20 cellular contexts compared by ENCODE assay signal in genomic region chr17:82939213-82940030, GRCh38.
DNase-seq lines count a peak whose midpoint lies in the region; ATAC-seq and TF ChIP-seq lines count a peak whose summit lies in the region.
"Had no signal": no experiment of that assay in that cellular context is flagged by ENCODE, and none has a peak within 500 bp of the region (broad histone marks: within the 10 kb centered on the region; RNA-seq: fewer than 3 reads in every experiment).

No MANE protein-coding gene starts in this region.

- H2AK5ac ChIP-seq in neuronal stem cell (ENCODE audit: low read depth, low read length): no peak overlapping the region

- H3K14ac ChIP-seq in neuronal stem cell (ENCODE audit: low read length): peak overlapping the region; percentile 31

- no peaks in the 10 kb centered on the region for H3K27me3 ChIP-seq in neuronal stem cell (ENCODE audit: control insufficient read depth in 3 of 3, insufficient read depth in 3 of 3, low read depth in 1 of 3, low read length in 3 of 3)
- H3K27me3 ChIP-seq: BE2C, gastrocnemius medialis, SJCRH30 had no signal

- no peak overlapping the region for H3K4me3 ChIP-seq in coronary artery
- no peak overlapping the region for H3K4me3 ChIP-seq in neuronal stem cell (ENCODE audit: low read length in 2 of 2)
- H3K4me3 ChIP-seq: gastrocnemius medialis, mucosa of descending colon, SJCRH30 had no signal

- H3K18ac ChIP-seq in neuronal stem cell (ENCODE audit: low read length): no peak overlapping the region

- H3K23ac ChIP-seq in neuronal stem cell (ENCODE audit: low read depth, low read length, poor library complexity): peak overlapping the region; percentile 88

- no peak overlapping the region for H3K27ac Mint-ChIP-seq in natural killer cell treated with Interleukin-12 subunit alpha and Interleukin-12 subunit beta and Interleukin-15 and Interleukin-18, amount 100 ng/mL, for 72 hours
- H3K27ac Mint-ChIP-seq in natural killer cell: no peak overlapping the region

- no peak overlapping the region for H3K4me2 ChIP-seq in neuronal stem cell (ENCODE audit: insufficient read depth, low read length, poor library complexity, severe bottlenecking)

- no peak overlapping the region for H2AFZ ChIP-seq in neuronal stem cell (ENCODE audit: low read length)

- H3K9me3 ChIP-seq in neuronal stem cell (replicated peaks in 1 of 2; ENCODE audit: control insufficient read depth in 2 of 2, insufficient read depth in 1 of 2, low read depth in 1 of 2, low read length in 2 of 2): peaks cover 20 to 30% of the 10 kb centered on the region in 2 donors
- H3K9me3 ChIP-seq: BE2C, gastrocnemius medialis had no signal

- no CpG with 5 or more reads among the region's 29 CpGs for WGBS in neuronal stem cell (ENCODE audit: extremely low coverage in 2 of 2, insufficient read length in 2 of 2, insufficient replicate concordance in 1 of 2), 2 donors

- no peak for ATAC-seq in natural killer cell treated with Interleukin-12 subunit alpha and Interleukin-12 subunit beta and Interleukin-15 and Interleukin-18, amount 100 ng/mL, for 72 hours
- ATAC-seq in natural killer cell (no peak), HG02938 (IDR thresholded peaks at IDR 0.05; ENCODE audit: unreplicated experiment) (no peak)
- ATAC-seq: activated naive CD4-positive, alpha-beta T cell treated with anti-CD3 and anti-CD28 coated beads, Interleukin-2, amount 50 U/mL, for 72 hours; gastrocnemius medialis; mucosa of descending colon had no signal

- no peak overlapping the region for H2BK15ac ChIP-seq in neuronal stem cell (ENCODE audit: low read length)

- H3K79me1 ChIP-seq in neuronal stem cell (ENCODE audit: low read depth, low read length): peaks cover 8% of the 10 kb centered on the region

- H3K27ac ChIP-seq in coronary artery (no peak overlapping the region), neuronal stem cell (replicated peaks; ENCODE audit: low read length) (no peak overlapping the region)
- H3K27ac ChIP-seq: epithelial cell of prostate, gastrocnemius medialis, HL-60, SJCRH30 had no signal

- H3K4ac ChIP-seq in neuronal stem cell (ENCODE audit: low read length): no peak overlapping the region

- no peaks in the 10 kb centered on the region for H3K27me3 Mint-ChIP-seq in natural killer cell treated with Interleukin-12 subunit alpha and Interleukin-12 subunit beta and Interleukin-15 and Interleukin-18, amount 100 ng/mL, for 72 hours
- H3K27me3 Mint-ChIP-seq in natural killer cell (ENCODE audit: low read depth in 2 of 2): no peaks in the 10 kb centered on the region

- no peak overlapping the region for H3K4me3 Mint-ChIP-seq in natural killer cell treated with Interleukin-12 subunit alpha and Interleukin-12 subunit beta and Interleukin-15 and Interleukin-18, amount 100 ng/mL, for 72 hours
- no peak overlapping the region for H3K4me3 Mint-ChIP-seq in natural killer cell

- peaks cover 0 to 5% of the 10 kb centered on the region in 2 donors for H3K4me1 ChIP-seq in neuronal stem cell (ENCODE audit: control insufficient read depth in 2 of 2, insufficient read depth in 1 of 2, low read depth in 1 of 2, low read length in 2 of 2)
- H3K4me1 ChIP-seq: BE2C, gastrocnemius medialis, SJCRH30 had no signal

- intact Hi-C loops in natural killer cell (cut with micrococcal nuclease): no loop called here

- no peak overlapping the region for H2BK12ac ChIP-seq in neuronal stem cell (ENCODE audit: low read length)

- peak overlapping the region; percentile 24 for H3K9ac ChIP-seq in neuronal stem cell (ENCODE audit: low read depth, low read length, poor library complexity)

- H3K4me1 Mint-ChIP-seq in natural killer cell treated with Interleukin-12 subunit alpha and Interleukin-12 subunit beta and Interleukin-15 and Interleukin-18, amount 100 ng/mL, for 72 hours (ENCODE audit: low read depth in 2 of 2): peaks cover 0 to 3% of the 10 kb centered on the region in 2 donors
- peaks cover 3 to 4% of the 10 kb centered on the region in 2 donors for H3K4me1 Mint-ChIP-seq in natural killer cell

- TF ChIP-seq CTCF in natural killer cell (IDR thresholded peaks at IDR 0.05): no peak
- no peak for TF ChIP-seq CTCF in coronary artery (IDR thresholded peaks at IDR 0.05)

- peaks cover 3% of the 10 kb centered on the region for H3K9me3 Mint-ChIP-seq in natural killer cell treated with Interleukin-12 subunit alpha and Interleukin-12 subunit beta and Interleukin-15 and Interleukin-18, amount 100 ng/mL, for 72 hours
- peaks cover 0 to 3% of the 10 kb centered on the region in 2 donors for H3K9me3 Mint-ChIP-seq in natural killer cell

- H2BK5ac ChIP-seq in neuronal stem cell (ENCODE audit: low read length): no peak overlapping the region

- peaks cover 17% of the 10 kb centered on the region for H3K36me3 Mint-ChIP-seq in natural killer cell treated with Interleukin-12 subunit alpha and Interleukin-12 subunit beta and Interleukin-15 and Interleukin-18, amount 100 ng/mL, for 72 hours
- peaks cover 6% of the 10 kb centered on the region for H3K36me3 Mint-ChIP-seq in natural killer cell

- no peak overlapping the region for H4K91ac ChIP-seq in neuronal stem cell (ENCODE audit: low read depth, low read length, poor library complexity)

- H3K36me3 ChIP-seq in neuronal stem cell (replicated peaks in 1 of 2; ENCODE audit: control insufficient read depth in 2 of 2, insufficient read depth in 2 of 2, low read length in 2 of 2): peaks cover 63 to 94% of the 10 kb centered on the region in 2 donors

- H4K8ac ChIP-seq in neuronal stem cell (ENCODE audit: low read depth, low read length): no peak overlapping the region

- no peak overlapping the region for H2BK120ac ChIP-seq in neuronal stem cell (ENCODE audit: low read depth, low read length)

- DNase-seq in natural killer cell treated with Interleukin-12 subunit alpha and Interleukin-12 subunit beta and Interleukin-15 and Interleukin-18, amount 100 ng/mL, for 72 hours (ENCODE audit: low spot score): peak; percentile 47
- DNase-seq in natural killer cell: no peak
- DNase-seq in coronary artery (ENCODE audit: low spot score): peak; percentile 35
- no peak for DNase-seq in neuronal stem cell (ENCODE audit: low spot score)
- no peak for DNase-seq in stimulated activated CD4-positive, alpha-beta T cell treated with anti-CD3 and anti-CD28 coated beads, Interleukin-4, amount 100 ng/mL, for 1 hour
- DNase-seq in T-helper 2 cell: no peak
- DNase-seq: Calu3; dermis blood vessel endothelial cell; NCI-H187; NCI-H446 treated with DMSO at 0.1 percent for 48 hours; SJCRH30; small intestine; stimulated activated CD4-positive, alpha-beta T cell treated with anti-CD3 and anti-CD28 coated beads, Interleukin-4, amount 100 ng/mL, for 4 hours had no signal

Comparison
In these comparisons a context has a peak if more than half of its experiments do, and no peak if none do; other contexts are left out.
1. DNase-seq: peak in natural killer cell treated with Interleukin-12 subunit alpha and Interleukin-12 subunit beta and Interleukin-15 and Interleukin-18, amount 100 ng/mL, for 72 hours (single experiment) and coronary artery (single experiment); none in natural killer cell (single experiment), neuronal stem cell (single experiment), stimulated activated CD4-positive, alpha-beta T cell treated with anti-CD3 and anti-CD28 coated beads, Interleukin-4, amount 100 ng/mL, for 1 hour (single experiment) and T-helper 2 cell (0 of 5).